ENCODE assay signal across 8 cellular contexts in genomic region chr22:42959472-42960145, GRCh38. TPM values are rescaled to one million over a fixed set of nuclear protein-coding genes. Genes with fewer than 3 reads are reported as not detected.
DNase-seq lines count a peak whose midpoint lies in the region; ATAC-seq and TF ChIP-seq lines count a peak whose summit lies in the region.

No MANE protein-coding gene starts in this region.

- peak overlapping the region; percentile 85 for H3K4me3 Mint-ChIP-seq in endothelial cell (ENCODE audit: unreplicated experiment)
- peak overlapping the region; percentile 55 for H3K4me3 Mint-ChIP-seq in nephron progenitor cell

- H3K27me3 Mint-ChIP-seq in endothelial cell (ENCODE audit: unreplicated experiment) (peaks cover 11% of the 10 kb centered on the region), nephron progenitor cell (ENCODE audit: low read depth, poor library complexity) (no peaks in the 10 kb centered on the region)

- H3K27ac Mint-ChIP-seq in endothelial cell (ENCODE audit: unreplicated experiment) (peak overlapping the region; percentile 99), nephron progenitor cell (peak overlapping the region; percentile 75)

- H3K36me3 Mint-ChIP-seq in endothelial cell (ENCODE audit: low read depth, unreplicated experiment), result peaks cover 9% of the 10 kb centered on the region
- H3K36me3 Mint-ChIP-seq in nephron progenitor cell (ENCODE audit: low read depth), result peaks cover 26% of the 10 kb centered on the region

- TF ChIP-seq CTCF in RWPE1 (conservative IDR thresholded peaks at IDR 0.05; ENCODE audit: low read depth), result no peak
- TF ChIP-seq CTCF in endothelial cell (IDR thresholded peaks at IDR 0.05; ENCODE audit: unreplicated experiment), result no peak
- TF ChIP-seq CTCF in nephron progenitor cell (IDR thresholded peaks at IDR 0.05), result no peak

- DNase-seq in GM04504 (ENCODE audit: low read depth), result peak; percentile 71
- peak; percentile 56 for DNase-seq in RWPE1 (ENCODE audit: low spot score)
- DNase-seq in endothelial cell (ENCODE audit: low spot score), result peak; percentile 64
- no peak for DNase-seq in nephron progenitor cell
- DNase-seq in stimulated activated CD4-positive, alpha-beta T cell treated with anti-CD3 and anti-CD28 coated beads, Interleukin-4, amount 100 ng/mL, for 4 hours, result no peak
- DNase-seq in foreskin melanocyte, result no peak
- DNase-seq in NCI-H774 (lab: John Stamatoyannopoulos, UW), result no peak

- POLR2A ChIA-PET in RWPE1 (lab: Yijun Ruan, JAX; ENCODE audit: low non-redundant PET), result no interaction called here

- no peaks in the 10 kb centered on the region for H3K9me3 Mint-ChIP-seq in endothelial cell (ENCODE audit: unreplicated experiment)
- H3K9me3 Mint-ChIP-seq in nephron progenitor cell, result peaks cover 13% of the 10 kb centered on the region

- ATAC-seq in GM21515 (IDR thresholded peaks at IDR 0.05; ENCODE audit: unreplicated experiment), result no peak

- H3K27ac ChIP-seq in RWPE1, result peak overlapping the region; percentile 79

- H3K4me1 Mint-ChIP-seq in endothelial cell (ENCODE audit: unreplicated experiment) (peaks cover 83% of the 10 kb centered on the region), nephron progenitor cell (peaks cover 69% of the 10 kb centered on the region)

- CTCF ChIA-PET in RWPE1 (lab: Yijun Ruan, JAX), result no interaction called here

RNA-seq across cellular contexts. Expression of gene PACSIN2, which starts 55.3 kb away (rescaled TPM):
- 93.7 TPM for total RNA-seq in endothelial cell (ENCODE audit: unreplicated experiment)

Comparison
In these comparisons a context has a peak if more than half of its experiments do, and no peak if none do; other contexts are left out.
1. DNase-seq: peak in GM04504 (single experiment), RWPE1 (single experiment) and endothelial cell (single experiment); none in nephron progenitor cell (single experiment), stimulated activated CD4-positive, alpha-beta T cell treated with anti-CD3 and anti-CD28 coated beads, Interleukin-4, amount 100 ng/mL, for 4 hours (0 of 2), foreskin melanocyte (single experiment) and NCI-H774 (single experiment).